ENCODE assay signal across 8 cellular contexts in genomic region chr17:74971842-74972106, GRCh38. TPM values are rescaled to one million over a fixed set of nuclear protein-coding genes. Genes with fewer than 3 reads are reported as not detected.
A peak's percentile ranks its signal among the peaks of the same experiment; 100 is the strongest.
DNase-seq lines count a peak whose midpoint lies in the region; ATAC-seq and TF ChIP-seq lines count a peak whose summit lies in the region.

No MANE protein-coding gene starts in this region.

- H3K27ac ChIP-seq in mammary epithelial cell (ENCODE audit: insufficient read depth, low read depth, low read length) (no peak overlapping the region), mesendoderm (ENCODE audit: low read depth, low read length) (no peak overlapping the region), temporal lobe (ENCODE audit: low read depth, low read length) (peak overlapping the region; percentile 94)

- in situ Hi-C loops in mammary epithelial cell (cut with MboI; ENCODE audit: low sequenced_read_pairs in 2 of 2), result no loop called here

- CTCF ChIA-PET in mammary epithelial cell (lab: Charles Lee; ENCODE audit: low non-redundant PET), result no interaction called here

- H3K4me2 ChIP-seq in mammary epithelial cell (ENCODE audit: insufficient read depth, low read depth, low read length) (peak overlapping the region; percentile 99), mesendoderm (ENCODE audit: low read length) (peak overlapping the region; percentile 11)

- H2AFZ ChIP-seq in mammary epithelial cell (ENCODE audit: low read depth, low read length), result no peak overlapping the region

- no peak for TF ChIP-seq CTCF in mammary epithelial cell (conservative IDR thresholded peaks at IDR 0.05 in 1 of 2, IDR thresholded peaks at IDR 0.05 in 1 of 2; ENCODE audit: extremely low read depth in 1 of 2, insufficient read depth in 1 of 2, low read depth in 1 of 2, low read length in 2 of 2)

- dilution Hi-C loops in mammary epithelial cell (cut with HindIII; ENCODE audit: low sequenced_read_pairs), result no loop called here

- no peak overlapping the region for H4K5ac ChIP-seq in mesendoderm (ENCODE audit: low read length)

- H3K9me3 ChIP-seq in mammary epithelial cell (replicated peaks; ENCODE audit: insufficient read depth, low read length) (no peaks in the 10 kb centered on the region), MG63 (no peaks in the 10 kb centered on the region)

- H3K79me2 ChIP-seq in mammary epithelial cell (ENCODE audit: insufficient read depth, low read length) (no peaks in the 10 kb centered on the region), mesendoderm (ENCODE audit: control insufficient read depth, insufficient read depth, low read length) (no peaks in the 10 kb centered on the region)

- H3K9ac ChIP-seq in mammary epithelial cell (ENCODE audit: insufficient read depth, low read length) (no peak overlapping the region), mesendoderm (ENCODE audit: low read length) (peak overlapping the region; percentile 26)

- DNase-seq in NCI-H345 treated with DMSO at 0.1 percent for 48 hours (lab: John Stamatoyannopoulos, UW; ENCODE audit: unreplicated experiment), result peak; percentile 48
- DNase-seq in NCI-H345 (lab: John Stamatoyannopoulos, UW), result no peak
- DNase-seq in mammary epithelial cell, result no peak
- no peak for DNase-seq in mesendoderm
- DNase-seq in MG63, result no peak
- no peak for DNase-seq in T-helper 9 cell

- 48% methylated on average over 9 of the region's 9 CpGs for WGBS in mammary epithelial cell (ENCODE audit: low coverage, missing lambda C conversion rate)
- WGBS in mesendoderm (ENCODE audit: extremely low coverage, insufficient coverage, low lambda C conversion rate), result no CpG with 5 or more reads among the region's 9 CpGs

- H4K20me1 ChIP-seq in mammary epithelial cell (ENCODE audit: insufficient read depth, low read length), result no peaks in the 10 kb centered on the region

- no peak overlapping the region for H2BK15ac ChIP-seq in mesendoderm (replicated peaks; ENCODE audit: low read depth)

- no peak overlapping the region for H2BK5ac ChIP-seq in mesendoderm (ENCODE audit: low read length)

- H2AK5ac ChIP-seq in mesendoderm (ENCODE audit: low read length), result no peak overlapping the region

- H3K79me1 ChIP-seq in mesendoderm (ENCODE audit: low read length), result no peaks in the 10 kb centered on the region

- no TSS peak for BruUV-seq in mammary epithelial cell (replicated peaks; lab: Mats Ljungman, UMichigan)

- intact Hi-C loops in mammary epithelial cell (cut with micrococcal nuclease), result no loop called here

- H3K27me3 ChIP-seq in mammary epithelial cell (ENCODE audit: insufficient read depth, low read length), result no peaks in the 10 kb centered on the region
- peaks cover 6% of the 10 kb centered on the region for H3K27me3 ChIP-seq in mesendoderm (ENCODE audit: insufficient read depth, low read length, poor library complexity)
- H3K27me3 ChIP-seq in MG63, result peaks cover 19% of the 10 kb centered on the region

- ATAC-seq in HG02852 (IDR thresholded peaks at IDR 0.05; ENCODE audit: unreplicated experiment), result no peak

- H3K4ac ChIP-seq in mesendoderm (ENCODE audit: low read depth, low read length), result no peak overlapping the region

- H3K4me1 ChIP-seq in mammary epithelial cell (ENCODE audit: insufficient read depth, low read length), result peaks cover 12% of the 10 kb centered on the region
- H3K4me1 ChIP-seq in mesendoderm (ENCODE audit: control insufficient read depth, low read depth, low read length), result peaks cover 3% of the 10 kb centered on the region

- no peak overlapping the region for H3K18ac ChIP-seq in mesendoderm (ENCODE audit: low read length)

- H2BK120ac ChIP-seq in mesendoderm (ENCODE audit: low read depth, low read length), result no peak overlapping the region

- H3K23ac ChIP-seq in mesendoderm (ENCODE audit: low read length), result no peak overlapping the region

- peak overlapping the region; percentile 37 for H3K56ac ChIP-seq in mesendoderm (ENCODE audit: low read length)

- no peak overlapping the region for H4K8ac ChIP-seq in mesendoderm (ENCODE audit: low read depth, low read length)

- peak overlapping the region in 1 of 3 experiments; percentile 62 for H3K4me3 ChIP-seq in mammary epithelial cell (replicated peaks in 1 of 3; ENCODE audit: insufficient read depth in 1 of 3, low read depth in 2 of 3, low read length in 3 of 3)
- no peak overlapping the region for H3K4me3 ChIP-seq in mesendoderm (ENCODE audit: low read length)
- no peak overlapping the region for H3K4me3 ChIP-seq in MG63

- no peaks in the 10 kb centered on the region for H3K36me3 ChIP-seq in mammary epithelial cell (ENCODE audit: insufficient read depth, low read length)
- H3K36me3 ChIP-seq in mesendoderm (ENCODE audit: control insufficient read depth, insufficient read depth, low read length), result no peaks in the 10 kb centered on the region
- no peaks in the 10 kb centered on the region for H3K36me3 ChIP-seq in MG63

RNA-seq across cellular contexts. Expression of gene HID1, which starts 0.8 kb away (rescaled TPM):
- total RNA-seq in mammary epithelial cell (1 to 10 TPM; 1.2 TPM), temporal lobe (16.7 TPM)
- 0.52 TPM for polyA plus RNA-seq in mammary epithelial cell
- polyA minus RNA-seq in mammary epithelial cell, result 8.9 TPM
- polyA plus RNA-seq in mesendoderm (2013, experiment 1 of 2), result 5.3 TPM
- polyA plus RNA-seq in mesendoderm (2013, experiment 2 of 2), result 5.6 TPM
- not detected in 2 replicates for total RNA-seq in MG63 (2014; rRNA removed; shearing (Covaris generic); ENCODE audit: low replicate concordance)

RNA-seq across cellular contexts. Expression of gene CDR2L, which starts 15.7 kb away (rescaled TPM):
- total RNA-seq in mammary epithelial cell (10 to 100 TPM; 38.5 to 45.5 TPM), temporal lobe (5.9 TPM)
- 25.8 TPM for polyA plus RNA-seq in mammary epithelial cell
- polyA minus RNA-seq in mammary epithelial cell, result 15.7 TPM
- polyA plus RNA-seq in mesendoderm (2013, experiment 1 of 2), result 32.5 TPM
- polyA plus RNA-seq in mesendoderm (2013, experiment 2 of 2), result 31.7 TPM
- 2.2 and 4.2 TPM in 2 replicates for total RNA-seq in MG63 (2014; rRNA removed; shearing (Covaris generic); ENCODE audit: low replicate concordance)

RNA-seq across cellular contexts. Expression of gene OTOP3, which starts 36.1 kb away (rescaled TPM):
- not detected for total RNA-seq in mammary epithelial cell
- polyA plus RNA-seq in mammary epithelial cell, result not detected
- not detected for polyA minus RNA-seq in mammary epithelial cell
- polyA plus RNA-seq in mesendoderm (2013, experiment 1 of 2), result not detected
- polyA plus RNA-seq in mesendoderm (2013, experiment 2 of 2), result not detected
- not detected for total RNA-seq in temporal lobe
- not detected in 2 replicates for total RNA-seq in MG63 (2014; rRNA removed; shearing (Covaris generic); ENCODE audit: low replicate concordance)

RNA-seq across cellular contexts. Expression of gene MRPL58, which starts 40.7 kb away (rescaled TPM):
- total RNA-seq in mammary epithelial cell (10 to 100 TPM; 22.2 to 43.2 TPM), temporal lobe (8.6 TPM)
- 53.1 TPM for polyA plus RNA-seq in mammary epithelial cell
- polyA minus RNA-seq in mammary epithelial cell, result 15.8 TPM
- 51.3 TPM for polyA plus RNA-seq in mesendoderm (2013, experiment 1 of 2)
- 51.7 TPM for polyA plus RNA-seq in mesendoderm (2013, experiment 2 of 2)
- 94.3 and 148 TPM in 2 replicates for total RNA-seq in MG63 (2014; rRNA removed; shearing (Covaris generic); ENCODE audit: low replicate concordance)

RNA-seq across cellular contexts. Expression of gene OTOP2, which starts 47.7 kb away (rescaled TPM):
- total RNA-seq in mammary epithelial cell, result under 1 TPM in 1 of 2 donors, not detected in 1; 0.28 TPM
- not detected for polyA plus RNA-seq in mammary epithelial cell
- polyA minus RNA-seq in mammary epithelial cell, result not detected
- not detected for polyA plus RNA-seq in mesendoderm (2013, experiment 1 of 2)
- not detected for polyA plus RNA-seq in mesendoderm (2013, experiment 2 of 2)
- not detected for total RNA-seq in temporal lobe
- total RNA-seq in MG63 (2014; rRNA removed; shearing (Covaris generic); ENCODE audit: low replicate concordance), result not detected in 2 replicates
